ENCODE assay signal across 25 cellular contexts in the genomic region with DNA sequence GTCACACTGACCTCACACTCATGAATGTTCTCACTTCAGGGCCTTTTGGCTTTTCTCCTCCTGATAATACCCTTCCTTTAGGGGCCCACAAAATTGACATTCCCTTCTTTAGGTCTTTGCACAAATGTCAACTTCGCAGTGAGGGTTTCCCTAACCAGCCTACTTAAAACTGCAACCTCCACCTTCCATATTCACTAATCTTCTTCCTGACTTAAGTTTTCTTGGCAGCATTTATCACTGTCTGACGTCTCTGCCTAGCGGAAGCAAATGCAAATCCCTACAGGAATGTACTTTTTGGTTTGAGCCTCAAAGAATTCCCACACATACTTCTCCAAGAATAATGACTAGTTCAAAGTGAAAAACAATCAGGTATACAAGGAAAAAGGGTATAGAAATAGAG. TPM values are rescaled to one million over a fixed set of nuclear protein-coding genes. Genes with fewer than 3 reads are reported as not detected.
"Had no signal": no experiment of that assay in that cellular context is flagged by ENCODE, and none has a peak within 500 bp of the region (broad histone marks: within the 10 kb centered on the region; RNA-seq: fewer than 3 reads in every experiment).

No MANE protein-coding gene starts in this region.

- H3K4me3 Mint-ChIP-seq: activated naive CD4-positive, alpha-beta T cell treated with anti-CD3 and anti-CD28 coated beads, Interleukin-2, amount 10 ng/mL, durations not matched to agents 7 days and 5 days; stimulated activated naive CD8-positive, alpha-beta T cell treated with anti-CD3 and anti-CD28 coated beads, Interleukin-15, amount 100 ng/mL, for 72 hours; T-helper 1 cell treated with Interleukin-12 subunit alpha and Interleukin-12 subunit beta and Interleukin-4 antibody, amounts not matched to agents 30 μg/mL and 1 μg/mL, for 36 hours had no signal

- H3K27ac Mint-ChIP-seq: activated naive CD4-positive, alpha-beta T cell treated with anti-CD3 and anti-CD28 coated beads, Interleukin-2, amount 10 ng/mL, durations not matched to agents 7 days and 5 days; T-helper 1 cell treated with Interleukin-12 subunit alpha and Interleukin-12 subunit beta and Interleukin-4 antibody, amounts not matched to agents 30 μg/mL and 1 μg/mL, for 36 hours had no signal

- H3K27me3 ChIP-seq: ascending aorta, dorsolateral prefrontal cortex, heart left ventricle, ovary, right lobe of liver had no signal

- H3K4me1 Mint-ChIP-seq: activated naive CD4-positive, alpha-beta T cell treated with anti-CD3 and anti-CD28 coated beads, Interleukin-2, amount 10 ng/mL, durations not matched to agents 7 days and 5 days; stimulated activated naive CD8-positive, alpha-beta T cell treated with anti-CD3 and anti-CD28 coated beads, Interleukin-15, amount 100 ng/mL, for 72 hours had no signal

- H3K4me1 ChIP-seq: ascending aorta, heart left ventricle, left ventricle myocardium inferior, psoas muscle, right lobe of liver had no signal

- H3K4me3 ChIP-seq: ascending aorta, dorsolateral prefrontal cortex, heart left ventricle, left ventricle myocardium inferior, ovary, psoas muscle, right lobe of liver had no signal

- H3K36me3 ChIP-seq: ovary had no signal

- FAIRE-seq: bronchial epithelial cell, frontal cortex, small intestine had no signal

- H3K9me3 Mint-ChIP-seq: activated naive CD4-positive, alpha-beta T cell treated with anti-CD3 and anti-CD28 coated beads, Interleukin-2, amount 10 ng/mL, durations not matched to agents 7 days and 5 days; stimulated activated naive CD8-positive, alpha-beta T cell treated with anti-CD3 and anti-CD28 coated beads, Interleukin-15, amount 100 ng/mL, for 72 hours; T-helper 1 cell treated with Interleukin-12 subunit alpha and Interleukin-12 subunit beta and Interleukin-4 antibody, amounts not matched to agents 30 μg/mL and 1 μg/mL, for 36 hours had no signal

- H3K9me3 ChIP-seq: psoas muscle, right lobe of liver had no signal

- ATAC-seq: heart left ventricle; psoas muscle; right lobe of liver; stimulated activated naive CD8-positive, alpha-beta T cell treated with anti-CD3 and anti-CD28 coated beads, Interleukin-15, amount 100 ng/mL, for 72 hours had no signal

- H3K27me3 Mint-ChIP-seq: activated naive CD4-positive, alpha-beta T cell treated with anti-CD3 and anti-CD28 coated beads, Interleukin-2, amount 10 ng/mL, durations not matched to agents 7 days and 5 days; stimulated activated naive CD8-positive, alpha-beta T cell treated with anti-CD3 and anti-CD28 coated beads, Interleukin-15, amount 100 ng/mL, for 72 hours had no signal

- DNase-seq: activated CD4-positive, alpha-beta T cell treated with anti-CD3 and anti-CD28 coated beads, Interleukin-2, amount 50 U/mL, for 1 hour; activated CD4-positive, CD25-positive, alpha-beta regulatory T cell treated with anti-CD3 and anti-CD28 coated beads, Interleukin-2, amount 50 U/mL, for 72 hours; activated CD8-positive, alpha-beta memory T cell treated with anti-CD3 and anti-CD28 coated beads for 24 hours; activated CD8-positive, alpha-beta memory T cell treated with anti-CD3 and anti-CD28 coated beads, Interleukin-2, amount 50 U/mL, for 48 hours; activated effector memory CD4-positive, alpha-beta T cell treated with Interleukin-2 at 50 U/mL for 16 hours; activated naive CD4-positive, alpha-beta T cell treated with anti-CD3 and anti-CD28 coated beads, Interleukin-2, amount 10 ng/mL, durations not matched to agents 7 days and 5 days; activated T-cell treated with anti-CD3 and anti-CD28 coated beads, Interleukin-2, amount 50 U/mL, for 48 hours; dorsolateral prefrontal cortex; heart left ventricle; kidney glomerular epithelial cell; left ventricle myocardium inferior; mammary epithelial cell; ovary; psoas muscle; right lobe of liver; small intestine; stimulated activated CD4-positive, alpha-beta T cell treated with anti-CD3 and anti-CD28 coated beads, Interleukin-15, amount 100 ng/mL, for 24 hours; stimulated activated CD4-positive, alpha-beta T cell treated with anti-CD3 and anti-CD28 coated beads, Interleukin-2, amount 100 ng/mL, for 48 hours; stimulated activated naive CD8-positive, alpha-beta T cell treated with anti-CD3 and anti-CD28 coated beads, Interleukin-15, amount 100 ng/mL, for 72 hours; trophoblast cell had no signal

- H3K27ac ChIP-seq: ascending aorta, dorsolateral prefrontal cortex, epithelial cell of prostate, heart left ventricle, left ventricle myocardium inferior, ovary, psoas muscle, right lobe of liver had no signal

RNA-seq across cellular contexts. Expression of a gene that starts 33.0 kb away (rescaled TPM):
- total RNA-seq: ascending aorta had no signal
